ENCODE assay signal across 8 cellular contexts in genomic region chr10:100996678-100997363, GRCh38. TPM values are rescaled to one million over a fixed set of nuclear protein-coding genes. Genes with fewer than 3 reads are reported as not detected.
DNase-seq lines count a peak whose midpoint lies in the region; FAIRE-seq and TF ChIP-seq lines count a peak whose summit lies in the region.

No MANE protein-coding gene starts in this region.

- H3K4me1 ChIP-seq in right atrium auricular region = peaks cover 0 to 45% of the 10 kb centered on the region in 2 donors
- H3K4me1 ChIP-seq in sigmoid colon = peaks cover 0 to 39% (median 31%) of the 10 kb centered on the region in 4 donors

- intact Hi-C loops in sigmoid colon (cut with DNase I) = loop anchor here (5.0 kb wide), 1 partner anchor 85 kb away; the partner anchor contains the start of gene SLF2

- peak overlapping the region; percentile 78 for H3K4me3 ChIP-seq in AG10803 (ENCODE audit: low read length)
- peak overlapping the region; percentile 88 to 93 for H3K4me3 ChIP-seq in right atrium auricular region
- H3K4me3 ChIP-seq in sigmoid colon = peak overlapping the region; percentile 80 to 90 (median 90)

- no peak for FAIRE-seq in GM19239 (lab: Jason Lieb, UNC)

- TF ChIP-seq CTCF in AG10803 (conservative IDR thresholded peaks at IDR 0.05; ENCODE audit: low read length) (no peak), right atrium auricular region (IDR thresholded peaks at IDR 0.05) (no peak), sigmoid colon (IDR thresholded peaks at IDR 0.05) (no peak)

- H3K36me3 ChIP-seq in right atrium auricular region (peaks cover 9% of the 10 kb centered on the region), sigmoid colon (peaks cover 0 to 14% (median 2%) of the 10 kb centered on the region in 4 donors)

- no peak for TF ChIP-seq EP300 in sigmoid colon (IDR thresholded peaks at IDR 0.05)

- DNase-seq in AG10803 (ENCODE audit: low read depth) (no peak), GM19239 (ENCODE audit: insufficient read length, low spot score) (peak; percentile 43), NCI-H748 treated with DMSO at 0.1 percent for 48 hours (lab: John Stamatoyannopoulos, UW) (peak; percentile 11), right atrium auricular region (ENCODE audit: low spot score) (no peak), sigmoid colon (peak; percentile 75), epidermal melanocyte (ENCODE audit: insufficient read length, low spot score) (no peak), T1000 (lab: John Stamatoyannopoulos, UW) (no peak)
- DNase-seq in activated naive CD4-positive, alpha-beta T cell treated with anti-CD3 and anti-CD28 coated beads, Interleukin-2, amount 50 U/mL, for 16 hours = peak; percentile 50

- WGBS in sigmoid colon, 2 donors = 3 to 4% methylated on average over 46 of the region's 46 CpGs

- TF ChIP-seq POLR2A in sigmoid colon (IDR thresholded peaks at IDR 0.05) = no peak

- H3K9me3 ChIP-seq in right atrium auricular region (no peaks in the 10 kb centered on the region), sigmoid colon (no peaks in the 10 kb centered on the region)

- peak overlapping the region; percentile 99 to 100 for H3K27ac ChIP-seq in right atrium auricular region
- H3K27ac ChIP-seq in sigmoid colon = peak overlapping the region; percentile 99 to 100 (median 100)

- no peaks in the 10 kb centered on the region for H3K27me3 ChIP-seq in right atrium auricular region
- H3K27me3 ChIP-seq in sigmoid colon = no peaks in the 10 kb centered on the region

RNA-seq across cellular contexts. Expression of gene LZTS2, which starts 2.8 kb away (rescaled TPM):
- total RNA-seq in right atrium auricular region = 10 to 100 TPM; 40.0 to 71.0 TPM
- 100 to 1,000 TPM in 3 of 4 donors, 10 to 100 TPM in 1; 82.3 to 169 (median 116) TPM for total RNA-seq in sigmoid colon
- 10 to 100 TPM; 10.9 to 36.7 (median 23.4) TPM for polyA plus RNA-seq in sigmoid colon

RNA-seq across cellular contexts. Expression of gene TWNK, which starts 9.5 kb away (rescaled TPM):
- 1 to 10 TPM; 5.5 to 7.1 TPM for total RNA-seq in right atrium auricular region
- 1 to 10 TPM; 3.3 to 4.6 (median 4.1) TPM for total RNA-seq in sigmoid colon
- 1 to 10 TPM; 2.4 to 9.0 (median 2.8) TPM for polyA plus RNA-seq in sigmoid colon

RNA-seq across cellular contexts. Expression of gene MRPL43, which starts 9.5 kb away (rescaled TPM):
- total RNA-seq in right atrium auricular region (10 to 100 TPM; 60.1 to 88.4 TPM), sigmoid colon (100 to 1,000 TPM in 1 of 4 donors, 10 to 100 TPM in 3; 81.3 to 119 (median 91.7) TPM)
- 100 to 1,000 TPM in 1 of 3 donors, 10 to 100 TPM in 2; 73.8 to 111 (median 78.7) TPM for polyA plus RNA-seq in sigmoid colon

RNA-seq across cellular contexts. Expression of gene SEMA4G, which starts 27.5 kb away (rescaled TPM):
- total RNA-seq in right atrium auricular region (1 to 10 TPM; 3.4 to 4.0 TPM), sigmoid colon (1 to 10 TPM in 2 of 4 donors, under 1 TPM in 2; 0.49 to 2.2 (median 0.90) TPM)
- 10 to 100 TPM; 33.1 to 65.8 (median 41.4) TPM for polyA plus RNA-seq in sigmoid colon

RNA-seq across cellular contexts. Expression of gene PDZD7, which starts 34.1 kb away (rescaled TPM):
- total RNA-seq in right atrium auricular region (1 to 10 TPM in 1 of 2 donors, under 1 TPM in 1; 0.59 to 1.3 TPM), sigmoid colon (1 to 10 TPM in 3 of 4 donors, under 1 TPM in 1; 0.16 to 2.4 (median 1.3) TPM)
- under 1 TPM in 2 of 3 donors, not detected in 1; 0.60 to 0.70 TPM for polyA plus RNA-seq in sigmoid colon

Comparison
In these comparisons a context has a peak if more than half of its experiments do, and no peak if none do; other contexts are left out.
1. DNase-seq: peak in GM19239 (single experiment), NCI-H748 treated with DMSO at 0.1 percent for 48 hours (single experiment), activated naive CD4-positive, alpha-beta T cell treated with anti-CD3 and anti-CD28 coated beads, Interleukin-2, amount 50 U/mL, for 16 hours (single experiment) and sigmoid colon (single experiment); none in AG10803 (single experiment), right atrium auricular region (single experiment), epidermal melanocyte (single experiment) and T1000 (single experiment).
2. Peak in every context shown above with its lines, with median percentiles within 50 percentile points of each other: H3K4me3 ChIP-seq.